ENCODE assay signal across 1 cellular context in genomic region chr1:157042852-157043251, GRCh38.
TF ChIP-seq lines count a peak whose summit lies in the region.

No MANE protein-coding gene starts in this region.

TF ChIP-seq in H1, 55 proteins besides CTCF, POLR2A, EP300 and RAD21:
- TF ChIP-seq CHD7 (IDR thresholded peaks at IDR 0.05; ENCODE audit: insufficient replicate concordance, low read length): no peak
- no peak for TF ChIP-seq CTBP2 (IDR thresholded peaks at IDR 0.05; ENCODE audit: borderline replicate concordance, insufficient read depth, insufficient read length, low read length)
- no peak for TF ChIP-seq ATF2 (IDR thresholded peaks at IDR 0.05; ENCODE audit: low read length)
- TF ChIP-seq GTF2F1 (IDR thresholded peaks at IDR 0.05; ENCODE audit: borderline replicate concordance, low read depth, low read length): no peak
- no peak for TF ChIP-seq KDM5A (IDR thresholded peaks at IDR 0.05; ENCODE audit: low read length)
- TF ChIP-seq MAX (IDR thresholded peaks at IDR 0.05): no peak
- no peak for TF ChIP-seq YY1 (IDR thresholded peaks at IDR 0.05; ENCODE audit: low read depth, low read length)
- TF ChIP-seq BACH1 (IDR thresholded peaks at IDR 0.05; ENCODE audit: low read length): no peak
- no peak for TF ChIP-seq TEAD4 (IDR thresholded peaks at IDR 0.05; ENCODE audit: low read depth, low read length)
- no peak for TF ChIP-seq SRF (IDR thresholded peaks at IDR 0.05; ENCODE audit: low read depth, low read length)
- TF ChIP-seq SP4 (IDR thresholded peaks at IDR 0.05; ENCODE audit: low read length): no peak
- TF ChIP-seq TCF12 (IDR thresholded peaks at IDR 0.05; ENCODE audit: low read depth, low read length): no peak
